16 cellular contexts compared by ENCODE assay signal in the genomic region with DNA sequence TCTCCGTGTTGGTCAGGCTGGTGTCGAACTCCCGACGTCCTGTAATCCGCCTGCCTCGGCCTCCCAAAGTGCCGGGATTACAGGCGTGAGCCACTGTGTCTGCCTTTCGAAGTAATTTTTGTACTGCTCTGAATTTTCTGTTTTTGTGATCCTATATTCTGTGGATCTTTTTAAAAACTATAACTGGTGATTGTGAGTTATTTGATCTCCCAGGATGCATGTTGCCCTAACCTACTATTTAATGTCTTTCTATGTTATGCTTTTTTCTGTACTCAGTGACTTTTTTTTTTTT. TPM values are rescaled to one million over a fixed set of nuclear protein-coding genes. Genes with fewer than 3 reads are reported as not detected.
DNase-seq lines count a peak whose midpoint lies in the region; ATAC-seq and TF ChIP-seq lines count a peak whose summit lies in the region.
"Had no signal": no experiment of that assay in that cellular context is flagged by ENCODE, and none has a peak within 500 bp of the region (broad histone marks: within the 10 kb centered on the region; RNA-seq: fewer than 3 reads in every experiment).

No MANE protein-coding gene starts in this region.

- ATAC-seq in GM21515 (IDR thresholded peaks at IDR 0.05; ENCODE audit: unreplicated experiment): no peak

- no peaks in the 10 kb centered on the region for H3K9me3 Mint-ChIP-seq in T-helper 2 cell treated with Interferon-gamma antibody and Interleukin-4, amounts not matched to agents 5 μg/mL and 100 μg/mL, for 36 hours
- H3K9me3 Mint-ChIP-seq in brain: peaks cover 0 to 7% (median 0%) of the 10 kb centered on the region in 5 experiments
- no peaks in the 10 kb centered on the region for H3K9me3 Mint-ChIP-seq in neural crest cell
- H3K9me3 Mint-ChIP-seq: T-helper 1 cell treated with Interleukin-12 subunit alpha and Interleukin-12 subunit beta and Interleukin-4 antibody, amounts not matched to agents 30 μg/mL and 1 μg/mL, for 36 hours had no signal

- no peaks in the 10 kb centered on the region for H3K27me3 Mint-ChIP-seq in T-helper 2 cell treated with Interferon-gamma antibody and Interleukin-4, amounts not matched to agents 5 μg/mL and 100 μg/mL, for 36 hours (ENCODE audit: low read depth)
- peaks cover 15% of the 10 kb centered on the region for H3K27me3 Mint-ChIP-seq in brain
- H3K27me3 Mint-ChIP-seq in neural crest cell (ENCODE audit: low read depth): no peaks in the 10 kb centered on the region

- H3K4me3 ChIP-seq in MG63: peak overlapping the region; percentile 97
- H3K4me3 ChIP-seq: thyroid gland had no signal

- no peak overlapping the region for H3K27ac Mint-ChIP-seq in T-helper 2 cell treated with Interferon-gamma antibody and Interleukin-4, amounts not matched to agents 5 μg/mL and 100 μg/mL, for 36 hours
- H3K27ac Mint-ChIP-seq in brain (peak overlapping the region in 4 of 5 experiments; percentile 30 to 99 (median 63)), neural crest cell (ENCODE audit: unreplicated experiment) (no peak overlapping the region)
- H3K27ac Mint-ChIP-seq: T-helper 1 cell treated with Interleukin-12 subunit alpha and Interleukin-12 subunit beta and Interleukin-4 antibody, amounts not matched to agents 30 μg/mL and 1 μg/mL, for 36 hours had no signal

- peaks cover 13% of the 10 kb centered on the region for H3K9me3 ChIP-seq in MG63
- H3K9me3 ChIP-seq: thyroid gland had no signal

- DNase-seq in T-helper 2 cell treated with Interferon-gamma antibody and Interleukin-4, amounts not matched to agents 5 μg/mL and 100 μg/mL, for 36 hours (ENCODE audit: low spot score): no peak
- DNase-seq in T-helper 2 cell (no peak), MG63 (no peak), neural crest cell (ENCODE audit: low read depth, low spot score) (no peak), head of caudate nucleus (no peak)
- DNase-seq in central memory CD4-positive, alpha-beta T cell: no peak
- DNase-seq: activated CD8-positive, alpha-beta memory T cell treated with anti-CD3 and anti-CD28 coated beads, Interleukin-2, amount 50 U/mL, for 48 hours; IMR-90; mesendoderm; NCI-H1092 treated with DMSO at 0.1 percent for 48 hours; Right ventricle myocardium superior; stimulated activated CD4-positive, alpha-beta T cell treated with anti-CD3 and anti-CD28 coated beads, Interleukin-4, amount 100 ng/mL, for 4 hours; thyroid gland had no signal

- H3K4me1 Mint-ChIP-seq in T-helper 2 cell treated with Interferon-gamma antibody and Interleukin-4, amounts not matched to agents 5 μg/mL and 100 μg/mL, for 36 hours (ENCODE audit: low read depth): peaks cover 33% of the 10 kb centered on the region
- H3K4me1 Mint-ChIP-seq in brain: peaks cover 69% of the 10 kb centered on the region
- peaks cover 46% of the 10 kb centered on the region for H3K4me1 Mint-ChIP-seq in neural crest cell

- H3K4me3 Mint-ChIP-seq in T-helper 2 cell treated with Interferon-gamma antibody and Interleukin-4, amounts not matched to agents 5 μg/mL and 100 μg/mL, for 36 hours: peak overlapping the region; percentile 37
- peak overlapping the region; percentile 97 to 100 (median 98) for H3K4me3 Mint-ChIP-seq in brain
- peak overlapping the region; percentile 99 for H3K4me3 Mint-ChIP-seq in neural crest cell

- intact Hi-C loops in head of caudate nucleus (cut with DNase I): loop anchor here (5.0 kb wide), 1 partner anchor 54 kb away; no protein-coding TSS in a partner anchor

- TF ChIP-seq CTCF in brain (conservative IDR thresholded peaks at IDR 0.05) (no peak), neural crest cell (conservative IDR thresholded peaks at IDR 0.05) (no peak)

- no peaks in the 10 kb centered on the region for H3K27me3 ChIP-seq in MG63
- H3K27me3 ChIP-seq: thyroid gland had no signal

- H3K36me3 ChIP-seq in MG63: peaks cover 11% of the 10 kb centered on the region
- H3K36me3 ChIP-seq: thyroid gland had no signal

- peaks cover 10% of the 10 kb centered on the region for H3K36me3 Mint-ChIP-seq in T-helper 2 cell treated with Interferon-gamma antibody and Interleukin-4, amounts not matched to agents 5 μg/mL and 100 μg/mL, for 36 hours (ENCODE audit: low read depth)
- peaks cover 34% of the 10 kb centered on the region for H3K36me3 Mint-ChIP-seq in brain
- peaks cover 3% of the 10 kb centered on the region for H3K36me3 Mint-ChIP-seq in neural crest cell (ENCODE audit: low read depth)

RNA-seq across cellular contexts. Expression of a gene that starts 2.5 kb away (rescaled TPM):
- 72.1 and 106 TPM in 2 replicates for total RNA-seq in MG63 (2014; rRNA removed; shearing (Covaris generic); ENCODE audit: low replicate concordance)
- polyA plus RNA-seq in brain (ENCODE audit: insufficient read depth, low read depth, low replicate concordance): 22.6 TPM
- 46.8 and 53.4 TPM in 2 replicates for total RNA-seq in neural crest cell

RNA-seq across cellular contexts. Expression of a gene that starts 2.8 kb away (rescaled TPM):
- total RNA-seq in MG63 (2014; rRNA removed; shearing (Covaris generic); ENCODE audit: low replicate concordance): 164 and 294 TPM in 2 replicates
- 208 TPM for polyA plus RNA-seq in brain (ENCODE audit: insufficient read depth, low read depth, low replicate concordance)
- total RNA-seq in neural crest cell: 102 and 108 TPM in 2 replicates

RNA-seq across cellular contexts. Expression of a gene that starts 56.4 kb away (rescaled TPM):
- 352 and 467 TPM in 2 replicates for total RNA-seq in MG63 (2014; rRNA removed; shearing (Covaris generic); ENCODE audit: low replicate concordance)
- polyA plus RNA-seq in brain (ENCODE audit: insufficient read depth, low read depth, low replicate concordance): 62.5 TPM
- total RNA-seq in neural crest cell: 62.6 and 63.9 TPM in 2 replicates

Comparison
In these comparisons a context has a peak if more than half of its experiments do, and no peak if none do; other contexts are left out.
1. H3K27ac Mint-ChIP-seq: peak in brain (4 of 5); none in T-helper 2 cell treated with Interferon-gamma antibody and Interleukin-4, amounts not matched to agents 5 μg/mL and 100 μg/mL, for 36 hours (single experiment) and neural crest cell (single experiment).
2. H3K4me3 Mint-ChIP-seq: peak in every context shown above with its lines; median percentile 99 in neural crest cell; 98 in brain; 37 in T-helper 2 cell treated with Interferon-gamma antibody and Interleukin-4, amounts not matched to agents 5 μg/mL and 100 μg/mL, for 36 hours.